8 cellular contexts compared by ENCODE assay signal in genomic region chr22:44180706-44181032, GRCh38. TPM values are rescaled to one million over a fixed set of nuclear protein-coding genes. Genes with fewer than 3 reads are reported as not detected.
DNase-seq lines count a peak whose midpoint lies in the region; ATAC-seq and TF ChIP-seq lines count a peak whose summit lies in the region.

Gene PARVG (plus strand): TSS chr22:44180925. CDS start chr22:44183330, 2,405 bp downstream.

- no peaks in the 10 kb centered on the region for H3K27me3 ChIP-seq in iPS DF 6.9 (ENCODE audit: control insufficient read depth, insufficient read depth, low read length)
- H3K27me3 ChIP-seq in thymus (ENCODE audit: control insufficient read depth, insufficient read depth) = no peaks in the 10 kb centered on the region

- in situ Hi-C loops in GM13976 (cut with MboI; ENCODE audit: low sequenced_read_pairs, unreplicated experiment) = no loop called here

- H3K27ac ChIP-seq in iPS DF 6.9 (ENCODE audit: low read length) (no peak within 1 kb of the TSS), thymus (ENCODE audit: low read depth) (peak within 1 kb of the TSS; percentile 87)

- H3K4me3 ChIP-seq in iPS DF 6.9 (ENCODE audit: low read length) (no peak within 1 kb of the TSS), thymus (ENCODE audit: low read length) (peak within 1 kb of the TSS; percentile 82)

- DNase-seq in GM13976 (ENCODE audit: low spot score) = peak; percentile 84
- DNase-seq in activated CD4-positive, alpha-beta T cell treated with anti-CD3 and anti-CD28 coated beads for 4 hours = peak; percentile 26 to 31
- peak; percentile 27 for DNase-seq in iPS DF 6.9 (ENCODE audit: low read depth, low spot score)
- DNase-seq in NCI-H1048 (lab: John Stamatoyannopoulos, UW) = no peak
- no peak for DNase-seq in EL
- DNase-seq in cerebellar cortex (ENCODE audit: low spot score) = no peak

- peak; percentile 47 for ATAC-seq in HG03066 (IDR thresholded peaks at IDR 0.05; ENCODE audit: low read depth, unreplicated experiment)

- no peak for TF ChIP-seq CTCF in GM13976 (IDR thresholded peaks at IDR 0.05; ENCODE audit: borderline replicate concordance, control extremely low read depth, extremely low read depth, insufficient read depth, missing control alignments)

- no peaks in the 10 kb centered on the region for H3K4me1 ChIP-seq in iPS DF 6.9 (ENCODE audit: control insufficient read depth, insufficient read depth, low read length)
- H3K4me1 ChIP-seq in thymus (ENCODE audit: control insufficient read depth, insufficient read depth, low read length) = peaks cover 12% of the 10 kb centered on the region

- H3K36me3 ChIP-seq in iPS DF 6.9 (ENCODE audit: control insufficient read depth, insufficient read depth, low read length) = no peaks in the 10 kb centered on the region
- peaks cover 6% of the 10 kb centered on the region for H3K36me3 ChIP-seq in thymus (ENCODE audit: control insufficient read depth, insufficient read depth)

- no peaks in the 10 kb centered on the region for H3K9me3 ChIP-seq in iPS DF 6.9 (ENCODE audit: control insufficient read depth, insufficient read depth, low read length)
- no peaks in the 10 kb centered on the region for H3K9me3 ChIP-seq in thymus (ENCODE audit: control insufficient read depth)

- WGBS in iPS DF 6.9 (ENCODE audit: insufficient coverage, insufficient read length) = 100% methylated on average over 1 of the region's 5 CpGs
- 16% methylated on average over 5 of the region's 5 CpGs for WGBS in thymus

RNA-seq across cellular contexts. Expression of gene PARVG, which starts in this region (rescaled TPM):
- 165 TPM for polyA plus RNA-seq in thymus

Comparison
In these comparisons a context has a peak if more than half of its experiments do, and no peak if none do; other contexts are left out.
1. DNase-seq: peak in GM13976 (single experiment), activated CD4-positive, alpha-beta T cell treated with anti-CD3 and anti-CD28 coated beads for 4 hours (2 of 2) and iPS DF 6.9 (single experiment); none in NCI-H1048 (single experiment), EL (single experiment) and cerebellar cortex (single experiment).